In the genomic region with DNA sequence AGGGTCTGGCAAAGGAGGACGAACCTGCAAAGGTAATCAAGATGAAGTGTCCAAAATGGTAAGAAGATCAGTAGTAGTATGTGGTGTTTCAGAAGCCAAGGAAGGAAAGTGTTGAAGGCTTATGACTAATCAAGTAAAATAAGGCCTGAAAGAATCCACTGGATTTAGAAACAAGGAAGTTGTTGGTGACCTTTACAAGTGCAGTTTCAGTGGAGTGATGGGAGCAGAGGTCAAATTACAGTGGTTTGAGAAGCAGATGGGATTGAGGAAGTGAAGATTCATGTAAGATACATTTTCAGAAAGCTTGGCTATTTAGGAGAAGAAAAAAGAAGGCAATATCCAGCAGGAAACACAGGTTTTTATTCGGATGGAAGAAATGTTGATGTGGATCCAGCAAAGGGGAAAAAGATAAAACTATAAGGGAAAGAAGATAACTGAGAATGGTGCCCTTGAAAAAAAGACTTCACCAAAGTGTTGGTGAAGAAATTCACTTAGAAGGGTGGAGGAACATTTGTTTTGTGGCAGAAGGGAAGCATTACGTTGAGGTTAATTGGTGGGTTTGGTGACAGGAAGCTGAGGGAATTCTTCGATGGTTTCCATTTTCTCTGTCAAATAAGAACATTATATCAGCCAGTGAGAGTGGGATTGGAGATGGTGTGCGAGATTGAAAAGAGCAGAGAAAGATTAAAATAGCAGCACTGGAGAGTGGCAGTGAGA, we compare ENCODE assay signal across 1 cellular context.
TF ChIP-seq lines count a peak whose summit lies in the region.

No MANE protein-coding gene starts in this region.

TF ChIP-seq in H1, 55 proteins besides CTCF, POLR2A, EP300 and RAD21:
- TF ChIP-seq TAF1 (IDR thresholded peaks at IDR 0.05; ENCODE audit: low read depth, low read length) (no peak), SAP30 (IDR thresholded peaks at IDR 0.05; ENCODE audit: insufficient read depth, insufficient replicate concordance, low read length) (no peak), SIN3A (conservative IDR thresholded peaks at IDR 0.05 in 1 of 2, IDR thresholded peaks at IDR 0.05 in 1 of 2; ENCODE audit: low read depth in 1 of 2, low read length in 2 of 2) (no peak), NRF1 (IDR thresholded peaks at IDR 0.05; ENCODE audit: low read depth, low read length) (no peak), CBX5 (IDR thresholded peaks at IDR 0.05; ENCODE audit: low read depth, low read length) (no peak), HDAC2 (IDR thresholded peaks at IDR 0.05; ENCODE audit: borderline replicate concordance in 1 of 2, low read depth in 2 of 2, low read length in 2 of 2) (no peak), EZH2 (IDR thresholded peaks at IDR 0.05; ENCODE audit: low read depth, low read length, severe bottlenecking) (no peak)
